Comparison of ENCODE assay signal across 17 cellular contexts in genomic region chr1:165014753-165015152, GRCh38.
"Had no signal": no experiment of that assay in that cellular context is flagged by ENCODE, and none has a peak within 500 bp of the region (broad histone marks: within the 10 kb centered on the region; RNA-seq: fewer than 3 reads in every experiment).

No MANE protein-coding gene starts in this region.

- H3K27me3 ChIP-seq: dorsolateral prefrontal cortex, esophagus muscularis mucosa, foreskin keratinocyte, gastrocnemius medialis, heart right ventricle, left lung had no signal

- H3K36me3 ChIP-seq: esophagus muscularis mucosa, gastrocnemius medialis, heart right ventricle, left lung, lower lobe of right lung had no signal

- H3K9me3 ChIP-seq: esophagus muscularis mucosa, gastrocnemius medialis, lower lobe of right lung had no signal

- H3K4me1 ChIP-seq: foreskin keratinocyte, gastrocnemius medialis, left lung, lower lobe of right lung had no signal

- H3K27ac ChIP-seq: coronary artery, dorsolateral prefrontal cortex, esophagus muscularis mucosa, foreskin keratinocyte, gastrocnemius medialis, heart right ventricle, left lung, lower lobe of right lung had no signal

- DNase-seq: dermis blood vessel endothelial cell; effector CD4-positive, alpha-beta T cell; effector memory CD4-positive, alpha-beta T cell; foreskin keratinocyte; gastrocnemius medialis; glutamatergic neuron; heart right ventricle; hippocampal formation; left cardiac atrium; left lung; left ventricle myocardium superior; lower lobe of right lung; mesenchymal stem cell; naive thymus-derived CD4-positive, alpha-beta T cell had no signal

- H3K4me3 ChIP-seq: coronary artery, dorsolateral prefrontal cortex, esophagus muscularis mucosa, gastrocnemius medialis, heart right ventricle, left lung, lower lobe of right lung had no signal

- ATAC-seq: foreskin keratinocyte; gastrocnemius medialis; heart right ventricle; left cardiac atrium; left lung; left ventricle myocardium superior; lower lobe of right lung; naive thymus-derived CD4-positive, alpha-beta T cell had no signal
